8 cellular contexts compared by ENCODE assay signal in genomic region chr1:32448186-32448772, GRCh38. TPM values are rescaled to one million over a fixed set of nuclear protein-coding genes. Genes with fewer than 3 reads are reported as not detected.
DNase-seq lines count a peak whose midpoint lies in the region; TF ChIP-seq lines count a peak whose summit lies in the region.
"Not testable (repeated sequence)": the region's sequence is repeated elsewhere in the genome, so short reads cannot be mapped to it uniquely, and the experiment has no call there.

No MANE protein-coding gene starts in this region.

- H3K9me3 ChIP-seq in CD8-positive, alpha-beta memory T cell (ENCODE audit: low read length), result not testable (repeated sequence)

- H3K4me1 Mint-ChIP-seq in CD8-positive, alpha-beta memory T cell, result not testable (repeated sequence)
- H3K4me1 Mint-ChIP-seq in nephron, result peaks cover 16% of the 10 kb centered on the region

- H3K27ac Mint-ChIP-seq in CD8-positive, alpha-beta memory T cell, result not testable (repeated sequence)
- H3K27ac Mint-ChIP-seq in nephron, result peak overlapping the region; percentile 94 to 96 (median 95)

- H3K27me3 ChIP-seq in CD8-positive, alpha-beta memory T cell (ENCODE audit: insufficient read depth, low read length, poor library complexity, severe bottlenecking), result not testable (repeated sequence)

- H3K36me3 ChIP-seq in CD8-positive, alpha-beta memory T cell (ENCODE audit: insufficient read depth, low read length), result not testable (repeated sequence)

- peaks cover 0 to 11% (median 8%) of the 10 kb centered on the region in 5 donors for H3K9me3 Mint-ChIP-seq in CD8-positive, alpha-beta memory T cell
- H3K9me3 Mint-ChIP-seq in nephron, result not testable (repeated sequence)

- not testable (repeated sequence) for H3K4me3 Mint-ChIP-seq in CD8-positive, alpha-beta memory T cell
- H3K4me3 Mint-ChIP-seq in nephron, result peak overlapping the region; percentile 81 to 86 (median 83)

- peaks cover 14 to 43% of the 10 kb centered on the region in 2 donors for H3K27me3 Mint-ChIP-seq in CD8-positive, alpha-beta memory T cell
- peaks cover 14% of the 10 kb centered on the region for H3K27me3 Mint-ChIP-seq in nephron (ENCODE audit: low read depth)

- H3K27ac ChIP-seq in CD8-positive, alpha-beta memory T cell (ENCODE audit: low read depth, low read length), result peak overlapping the region; percentile 39

- DNase-seq in CD8-positive, alpha-beta memory T cell; HEK293T (ENCODE audit: extremely low spot score): not testable (repeated sequence)
- peak; percentile 25 for DNase-seq in NCI-H2227 (lab: John Stamatoyannopoulos, UW; ENCODE audit: unreplicated experiment)
- peak; percentile 68 for DNase-seq in T1000 (lab: John Stamatoyannopoulos, UW)
- DNase-seq in amygdala (lab: John Stamatoyannopoulos, UW), result peak in 44 of 56 donors; percentile 4 to 73 (median 34)
- peak; percentile 79 for DNase-seq in glomerular visceral epithelial cell (ENCODE audit: extremely low spot score)
- DNase-seq in stimulated activated CD8-positive, alpha-beta memory T cell treated with anti-CD3 and anti-CD28 coated beads, Interleukin-4, amount 100 ng/mL, for 24 hours (ENCODE audit: low read depth), result peak; percentile 30

- CTCF ChIA-PET in CD8-positive, alpha-beta memory T cell (lab: Charles Lee), result not testable (repeated sequence)
- CTCF ChIA-PET in HEK293T (lab: Yijun Ruan, JAX), result interaction anchor here (0.6 to 1.8 kb wide), 17 partner anchors 9 to 324 kb away, joined by 3 to 16 read pairs (median 4); partner anchors contain the start of gene ZBTB8B

- not testable (repeated sequence) for H3K4me1 ChIP-seq in CD8-positive, alpha-beta memory T cell (ENCODE audit: insufficient read depth, low read length)

- not testable (repeated sequence) for H3K4me3 ChIP-seq in CD8-positive, alpha-beta memory T cell (ENCODE audit: low read length)

- POLR2A ChIA-PET in CD8-positive, alpha-beta memory T cell (lab: Charles Lee), result not testable (repeated sequence)
- POLR2A ChIA-PET in HEK293T (lab: Yijun Ruan, JAX), result interaction anchor here (0.8 to 1.8 kb wide), 5 partner anchors 15 to 203 kb away, joined by 3 to 12 read pairs (median 6); partner anchors contain the start of genes RBBP4, ZBTB8A and ZBTB8B

- not testable (repeated sequence) for H3K36me3 Mint-ChIP-seq in CD8-positive, alpha-beta memory T cell; nephron (ENCODE audit: low read depth)

- peak; percentile 91 to 99 (median 94) for TF ChIP-seq CTCF in nephron (IDR thresholded peaks at IDR 0.05; ENCODE audit: unreplicated experiment in 3 of 3)

TF ChIP-seq in HEK293T, 16 proteins besides CTCF, POLR2A, EP300 and RAD21:
- 0 out of 2 replicates have a peak, but pooled peaks have one; percentile 8 for TF ChIP-seq L3MBTL2 (conservative IDR thresholded peaks at IDR 0.05)
TF ChIP-seq in HEK293T: peak in this region for 1; not testable (repeated sequence) for 15.

RNA-seq across cellular contexts. Expression of gene ZBTB8B, which starts 16.6 kb away (rescaled TPM):
- not detected for total RNA-seq in CD8-positive, alpha-beta memory T cell
- polyA plus RNA-seq in CD8-positive, alpha-beta memory T cell, result not detected

RNA-seq across cellular contexts. Expression of gene BSDC1, which starts 54.0 kb away (rescaled TPM):
- total RNA-seq in CD8-positive, alpha-beta memory T cell, result 10 to 100 TPM; 35.1 to 37.6 TPM
- polyA plus RNA-seq in CD8-positive, alpha-beta memory T cell, result 50.0 TPM
